28 cellular contexts compared by ENCODE assay signal in genomic region chr1:154159554-154159953, GRCh38. TPM values are rescaled to one million over a fixed set of nuclear protein-coding genes. Genes with fewer than 3 reads are reported as not detected.
A peak's percentile ranks its signal among the peaks of the same experiment; 100 is the strongest.
DNase-seq lines count a peak whose midpoint lies in the region; ATAC-seq and TF ChIP-seq lines count a peak whose summit lies in the region.
"Had no signal": no experiment of that assay in that cellular context is flagged by ENCODE, and none has a peak within 500 bp of the region (broad histone marks: within the 10 kb centered on the region; RNA-seq: fewer than 3 reads in every experiment).

No MANE protein-coding gene starts in this region.

- no peaks in the 10 kb centered on the region for H3K9me3 Mint-ChIP-seq in stimulated activated naive CD8-positive, alpha-beta T cell treated with anti-CD3 and anti-CD28 coated beads, Interleukin-15, Interleukin-2, amounts not matched to agents 100 ng/mL and 50 ng/mL, for 24 hours
- peaks cover 0 to 4% of the 10 kb centered on the region in 2 donors for H3K9me3 Mint-ChIP-seq in stimulated activated naive CD8-positive, alpha-beta T cell treated with anti-CD3 and anti-CD28 coated beads, Interleukin-15, amount 100 ng/mL, for 72 hours
- no peaks in the 10 kb centered on the region for H3K9me3 Mint-ChIP-seq in activated CD8-positive, alpha-beta T cell treated with anti-CD3 and anti-CD28 coated beads, Interleukin-2, amount 10 ng/mL, durations not matched to agents 7 days and 5 days (ENCODE audit: insufficient read depth)
- H3K9me3 Mint-ChIP-seq in immature natural killer cell = no peaks in the 10 kb centered on the region

- H3K4me3 Mint-ChIP-seq in stimulated activated naive CD8-positive, alpha-beta T cell treated with anti-CD3 and anti-CD28 coated beads, Interleukin-15, Interleukin-2, amounts not matched to agents 100 ng/mL and 50 ng/mL, for 24 hours = peak overlapping the region; percentile 25
- H3K4me3 Mint-ChIP-seq in stimulated activated naive CD8-positive, alpha-beta T cell treated with anti-CD3 and anti-CD28 coated beads, Interleukin-15, amount 100 ng/mL, for 72 hours = peak overlapping the region in 1 of 2 donors; percentile 28
- no peak overlapping the region for H3K4me3 Mint-ChIP-seq in activated CD8-positive, alpha-beta T cell treated with anti-CD3 and anti-CD28 coated beads, Interleukin-2, amount 10 ng/mL, durations not matched to agents 7 days and 5 days
- no peak overlapping the region for H3K4me3 Mint-ChIP-seq in immature natural killer cell
- H3K4me3 Mint-ChIP-seq: WTC11 had no signal

- CTCF ChIA-PET in activated CD8-positive, alpha-beta T cell treated with anti-CD3 and anti-CD28 coated beads, Interleukin-2, amount 10 ng/mL, durations not matched to agents 7 days and 5 days (lab: Charles Lee) = interaction anchor here (1.3 to 3.2 kb wide), 3 partner anchors 22 to 488 kb away, joined by 4 to 23 read pairs (median 4); no protein-coding TSS in a partner anchor

- H3K4me3 ChIP-seq in right atrium auricular region = no peak overlapping the region
- H3K4me3 ChIP-seq: pancreas, SJCRH30, testis had no signal

- POLR2A ChIA-PET in activated CD8-positive, alpha-beta T cell treated with anti-CD3 and anti-CD28 coated beads, Interleukin-2, amount 10 ng/mL, durations not matched to agents 7 days and 5 days (lab: Charles Lee) = interaction anchor here (0.8 to 4.4 kb wide), 4 partner anchors 10 to 169 kb away, joined by 3 to 84 read pairs (median 24); partner anchors contain the start of gene RPS27

- peaks cover 0 to 28% of the 10 kb centered on the region in 2 donors for H3K4me1 ChIP-seq in right atrium auricular region
- H3K4me1 ChIP-seq: SJCRH30 had no signal

- H3K36me3 ChIP-seq in right atrium auricular region = peaks cover 80% of the 10 kb centered on the region

- peaks cover 98% of the 10 kb centered on the region for H3K36me3 Mint-ChIP-seq in stimulated activated naive CD8-positive, alpha-beta T cell treated with anti-CD3 and anti-CD28 coated beads, Interleukin-15, Interleukin-2, amounts not matched to agents 100 ng/mL and 50 ng/mL, for 24 hours (ENCODE audit: low read depth)
- H3K36me3 Mint-ChIP-seq in activated CD8-positive, alpha-beta T cell treated with anti-CD3 and anti-CD28 coated beads, Interleukin-2, amount 10 ng/mL, durations not matched to agents 7 days and 5 days (ENCODE audit: low read depth) = peaks cover 93% of the 10 kb centered on the region
- H3K36me3 Mint-ChIP-seq in immature natural killer cell = peaks cover 38 to 54% (median 40%) of the 10 kb centered on the region in 3 donors

- ATAC-seq in stimulated activated naive CD8-positive, alpha-beta T cell treated with anti-CD3 and anti-CD28 coated beads, Interleukin-15, amount 100 ng/mL, for 72 hours = no peak
- ATAC-seq in activated CD8-positive, alpha-beta T cell treated with anti-CD3 and anti-CD28 coated beads, Interleukin-2, amount 10 ng/mL, durations not matched to agents 7 days and 5 days = no peak
- no peak for ATAC-seq in HG02852 (IDR thresholded peaks at IDR 0.05; ENCODE audit: unreplicated experiment)
- ATAC-seq: Panc1, pancreas, sciatic nerve, WTC11 had no signal

- no peak for DNase-seq in stimulated activated naive CD8-positive, alpha-beta T cell treated with anti-CD3 and anti-CD28 coated beads, Interleukin-15, amount 100 ng/mL, for 72 hours
- DNase-seq in activated CD8-positive, alpha-beta T cell treated with anti-CD3 and anti-CD28 coated beads, Interleukin-2, amount 10 ng/mL, durations not matched to agents 7 days and 5 days = no peak
- DNase-seq in immature natural killer cell (no peak), NCI-H2107 (lab: John Stamatoyannopoulos, UW) (no peak), right atrium auricular region (ENCODE audit: low spot score) (no peak)
- DNase-seq: activated effector memory CD4-positive, alpha-beta T cell treated with anti-CD3 and anti-CD28 coated beads, Interleukin-2, amount 50 U/mL, for 16 hours; anterior cingulate cortex; caudate nucleus; hypothalamus; islet precursor cell; Karpas-422; NCI-H1048; NCI-H1930; pancreas; SJCRH30; T-helper 9 cell; testis had no signal

- no peaks in the 10 kb centered on the region for H3K27me3 ChIP-seq in right atrium auricular region
- H3K27me3 ChIP-seq: pancreas, SJCRH30, testis had no signal

- no peaks in the 10 kb centered on the region for H3K9me3 ChIP-seq in right atrium auricular region
- H3K9me3 ChIP-seq: pancreas, SJCRH30, testis had no signal

- peaks cover 71% of the 10 kb centered on the region for H3K4me1 Mint-ChIP-seq in stimulated activated naive CD8-positive, alpha-beta T cell treated with anti-CD3 and anti-CD28 coated beads, Interleukin-15, Interleukin-2, amounts not matched to agents 100 ng/mL and 50 ng/mL, for 24 hours (ENCODE audit: low read depth)
- H3K4me1 Mint-ChIP-seq in stimulated activated naive CD8-positive, alpha-beta T cell treated with anti-CD3 and anti-CD28 coated beads, Interleukin-15, amount 100 ng/mL, for 72 hours = peaks cover 75% of the 10 kb centered on the region
- peaks cover 81% of the 10 kb centered on the region for H3K4me1 Mint-ChIP-seq in activated CD8-positive, alpha-beta T cell treated with anti-CD3 and anti-CD28 coated beads, Interleukin-2, amount 10 ng/mL, durations not matched to agents 7 days and 5 days (ENCODE audit: low read depth)
- peaks cover 49 to 66% of the 10 kb centered on the region in 2 donors for H3K4me1 Mint-ChIP-seq in immature natural killer cell

- H3K27ac Mint-ChIP-seq in stimulated activated naive CD8-positive, alpha-beta T cell treated with anti-CD3 and anti-CD28 coated beads, Interleukin-15, Interleukin-2, amounts not matched to agents 100 ng/mL and 50 ng/mL, for 24 hours = peak overlapping the region; percentile 95
- peak overlapping the region in 1 of 2 donors; percentile 45 for H3K27ac Mint-ChIP-seq in stimulated activated naive CD8-positive, alpha-beta T cell treated with anti-CD3 and anti-CD28 coated beads, Interleukin-15, amount 100 ng/mL, for 72 hours
- peak overlapping the region; percentile 94 for H3K27ac Mint-ChIP-seq in activated CD8-positive, alpha-beta T cell treated with anti-CD3 and anti-CD28 coated beads, Interleukin-2, amount 10 ng/mL, durations not matched to agents 7 days and 5 days
- peak overlapping the region; percentile 91 to 98 (median 96) for H3K27ac Mint-ChIP-seq in immature natural killer cell

- H3K27ac ChIP-seq in right atrium auricular region = no peak overlapping the region
- H3K27ac ChIP-seq: pancreas, SJCRH30 had no signal

- no peaks in the 10 kb centered on the region for H3K27me3 Mint-ChIP-seq in stimulated activated naive CD8-positive, alpha-beta T cell treated with anti-CD3 and anti-CD28 coated beads, Interleukin-15, Interleukin-2, amounts not matched to agents 100 ng/mL and 50 ng/mL, for 24 hours
- no peaks in the 10 kb centered on the region for H3K27me3 Mint-ChIP-seq in stimulated activated naive CD8-positive, alpha-beta T cell treated with anti-CD3 and anti-CD28 coated beads, Interleukin-15, amount 100 ng/mL, for 72 hours
- H3K27me3 Mint-ChIP-seq in activated CD8-positive, alpha-beta T cell treated with anti-CD3 and anti-CD28 coated beads, Interleukin-2, amount 10 ng/mL, durations not matched to agents 7 days and 5 days (ENCODE audit: low read depth) = no peaks in the 10 kb centered on the region
- peaks cover 3 to 4% (median 3%) of the 10 kb centered on the region in 3 donors for H3K27me3 Mint-ChIP-seq in immature natural killer cell (ENCODE audit: low read depth in 3 of 3)

- TF ChIP-seq CTCF in right atrium auricular region (IDR thresholded peaks at IDR 0.05) = no peak

RNA-seq across cellular contexts. Expression of gene NUP210L, which starts 4.7 kb away (rescaled TPM):
- total RNA-seq in activated CD8-positive, alpha-beta T cell treated with anti-CD3 and anti-CD28 coated beads, Interleukin-2, amount 10 ng/mL, durations not matched to agents 7 days and 5 days = under 1 TPM; 0.08 to 0.13 TPM
- under 1 TPM in 1 of 3 donors, not detected in 2; 0.13 TPM for polyA plus RNA-seq in immature natural killer cell
- total RNA-seq in right atrium auricular region = under 1 TPM in 1 of 2 donors, not detected in 1; 0.28 TPM
- total RNA-seq: Daoy, H1, HT1080 had no signal
- polyA plus RNA-seq: H1 had no signal

RNA-seq across cellular contexts. Expression of gene TPM3, which starts 32.3 kb away (rescaled TPM):
- 100 to 1,000 TPM; 856 to 880 TPM for total RNA-seq in activated CD8-positive, alpha-beta T cell treated with anti-CD3 and anti-CD28 coated beads, Interleukin-2, amount 10 ng/mL, durations not matched to agents 7 days and 5 days
- 1,000 to 10,000 TPM; 1,142 to 1,239 (median 1,223) TPM for polyA plus RNA-seq in immature natural killer cell
- total RNA-seq in right atrium auricular region = 100 to 1,000 TPM; 469 to 975 TPM

RNA-seq across cellular contexts. Expression of gene CFAP141, which starts 46.6 kb away (rescaled TPM):
- total RNA-seq in activated CD8-positive, alpha-beta T cell treated with anti-CD3 and anti-CD28 coated beads, Interleukin-2, amount 10 ng/mL, durations not matched to agents 7 days and 5 days = not detected
- not detected for polyA plus RNA-seq in immature natural killer cell
- not detected for total RNA-seq in right atrium auricular region
- total RNA-seq: Daoy, frontal cortex, H1, HT1080, lower leg skin, pancreas, sciatic nerve, SJCRH30, WTC11 had no signal
- polyA plus RNA-seq: esophagus, H1 had no signal
